In genomic region chr18:44290366-44290855, GRCh38 we compare ENCODE assay signal across 20 cellular contexts.
DNase-seq lines count a peak whose midpoint lies in the region; ATAC-seq, FAIRE-seq and TF ChIP-seq lines count a peak whose summit lies in the region.
"Had no signal": no experiment of that assay in that cellular context is flagged by ENCODE, and none has a peak within 500 bp of the region (broad histone marks: within the 10 kb centered on the region; RNA-seq: fewer than 3 reads in every experiment).

No MANE protein-coding gene starts in this region.

- H3K27ac Mint-ChIP-seq in GM23338 (no peak overlapping the region), astrocyte (ENCODE audit: unreplicated experiment) (no peak overlapping the region)
- H3K27ac Mint-ChIP-seq: CD8-positive, alpha-beta memory T cell had no signal

- no peaks in the 10 kb centered on the region for H3K9me3 Mint-ChIP-seq in GM23338
- H3K9me3 Mint-ChIP-seq in astrocyte (ENCODE audit: unreplicated experiment) = peaks cover 1% of the 10 kb centered on the region

- no peak overlapping the region for H3K4me2 ChIP-seq in GM23338
- H3K4me2 ChIP-seq in astrocyte (ENCODE audit: low read length) = no peak overlapping the region

- TF ChIP-seq CTCF in GM23338 (conservative IDR thresholded peaks at IDR 0.05; ENCODE audit: low read depth in 2 of 2) = no peak
- no peak for TF ChIP-seq CTCF in astrocyte (IDR thresholded peaks at IDR 0.05; ENCODE audit: insufficient read depth, low read depth, low read length)

- H3K4me1 Mint-ChIP-seq in GM23338 (peaks cover 8% of the 10 kb centered on the region; the same call in 2 of the 3 replicates), astrocyte (ENCODE audit: low read depth, unreplicated experiment) (peaks cover 2% of the 10 kb centered on the region)
- H3K4me1 Mint-ChIP-seq: CD8-positive, alpha-beta memory T cell had no signal

- no peak for FAIRE-seq in astrocyte (lab: Jason Lieb, UNC)
- FAIRE-seq: D721Med, G401.6, HTR-8/SVneo had no signal

- H2AFZ ChIP-seq in GM23338 (peak overlapping the region; percentile 76; the same call in 1 of the 2 replicates), astrocyte (ENCODE audit: low read depth, low read length) (no peak overlapping the region)

- no peaks in the 10 kb centered on the region for H3K4me1 ChIP-seq in GM23338 (ENCODE audit: insufficient read depth)
- H3K4me1 ChIP-seq in astrocyte (ENCODE audit: insufficient read depth, low read length) = no peaks in the 10 kb centered on the region
- H3K4me1 ChIP-seq: HAP-1, SJCRH30 had no signal

- H3K27me3 Mint-ChIP-seq in GM23338 (ENCODE audit: insufficient read depth, low read depth, poor library complexity) (peaks cover 2% of the 10 kb centered on the region), astrocyte (ENCODE audit: low read depth, unreplicated experiment) (peaks cover 2% of the 10 kb centered on the region)
- H3K27me3 Mint-ChIP-seq: CD8-positive, alpha-beta memory T cell had no signal

- H3K9me3 ChIP-seq in astrocyte (ENCODE audit: insufficient read depth, low read depth, low read length) = no peaks in the 10 kb centered on the region
- H3K9me3 ChIP-seq: HAP-1, SJCRH30 had no signal

- no peak overlapping the region for H3K9ac ChIP-seq in astrocyte (ENCODE audit: low read length)

- H3K79me2 ChIP-seq in GM23338 (replicated peaks; ENCODE audit: insufficient read depth) (no peaks in the 10 kb centered on the region), astrocyte (ENCODE audit: insufficient read depth, low read length) (no peaks in the 10 kb centered on the region)

- ATAC-seq in GM23338 (no peak), esophagus mucosa (no peak), GM21576 (IDR thresholded peaks at IDR 0.05; ENCODE audit: unreplicated experiment) (no peak)
- ATAC-seq: Panc1 had no signal

- H4K20me1 ChIP-seq in GM23338 (replicated peaks; ENCODE audit: insufficient read depth) (no peaks in the 10 kb centered on the region), astrocyte (ENCODE audit: insufficient read depth, low read length) (no peaks in the 10 kb centered on the region)

- no peaks in the 10 kb centered on the region for H3K36me3 Mint-ChIP-seq in GM23338 (ENCODE audit: low read depth)
- H3K36me3 Mint-ChIP-seq in astrocyte (ENCODE audit: low read depth, unreplicated experiment) = no peaks in the 10 kb centered on the region
- H3K36me3 Mint-ChIP-seq: CD8-positive, alpha-beta memory T cell had no signal

- H3K36me3 ChIP-seq in GM23338 (ENCODE audit: insufficient read depth) (no peaks in the 10 kb centered on the region), astrocyte (ENCODE audit: insufficient read depth, low read length) (no peaks in the 10 kb centered on the region)
- H3K36me3 ChIP-seq: HAP-1, SJCRH30 had no signal

- H3K4me3 Mint-ChIP-seq in GM23338 (no peak overlapping the region), astrocyte (ENCODE audit: unreplicated experiment) (no peak overlapping the region)
- H3K4me3 Mint-ChIP-seq: CD8-positive, alpha-beta memory T cell had no signal

- no peaks in the 10 kb centered on the region for H3F3A ChIP-seq in GM23338 (replicated peaks; ENCODE audit: low read depth)

- H3K27me3 ChIP-seq in GM23338 (ENCODE audit: insufficient read depth) (no peaks in the 10 kb centered on the region), astrocyte (ENCODE audit: insufficient read depth, low read length) (no peaks in the 10 kb centered on the region)
- H3K27me3 ChIP-seq: SJCRH30 had no signal

- DNase-seq in GM23338 (ENCODE audit: low spot score) = no peak
- peak; percentile 1 for DNase-seq in astrocyte (ENCODE audit: low read depth)
- peak; percentile 8 for DNase-seq in iris pigment epithelial cell (ENCODE audit: low read depth)
- no peak for DNase-seq in hepatic stellate cell (ENCODE audit: low spot score)
- no peak for DNase-seq in NOMO-1 treated with DMSO at 0.1 percent for 48 hours (lab: John Stamatoyannopoulos, UW; ENCODE audit: unreplicated experiment)
- DNase-seq: C1 segment of cervical spinal cord; CD8-positive, alpha-beta memory T cell; IMR-90; NCI-H1417 treated with DMSO at 0.1 percent for 48 hours; NCI-H187 treated with DMSO at 0.1 percent for 48 hours; NCI-H2171 treated with DMSO at 0.1 percent for 48 hours; NCI-H524; SJCRH30 had no signal

- H3K4me3 ChIP-seq in GM23338 (no peak overlapping the region), astrocyte (ENCODE audit: insufficient read depth, low read depth, low read length) (no peak overlapping the region)
- H3K4me3 ChIP-seq: HAP-1, SJCRH30 had no signal

- H3K9me2 ChIP-seq in GM23338 (ENCODE audit: insufficient read depth) = no peaks in the 10 kb centered on the region

- H3K27ac ChIP-seq in GM23338 (ENCODE audit: low read depth) = no peak overlapping the region
- no peak overlapping the region for H3K27ac ChIP-seq in astrocyte (ENCODE audit: low read depth, low read length)
- H3K27ac ChIP-seq: SJCRH30 had no signal

TF ChIP-seq in GM23338, 12 proteins besides CTCF, POLR2A, EP300 and RAD21:
- TF ChIP-seq EZH2phosphoT487 (IDR thresholded peaks at IDR 0.05; ENCODE audit: unreplicated experiment) (no peak), ZNF114 (CRISPR knock-in tag; IDR thresholded peaks at IDR 0.05) (no peak)

Comparison
In these comparisons a context has a peak if more than half of its experiments do, and no peak if none do; other contexts are left out.
1. DNase-seq: peak in astrocyte (single experiment) and iris pigment epithelial cell (single experiment); none in GM23338 (single experiment), hepatic stellate cell (single experiment) and NOMO-1 treated with DMSO at 0.1 percent for 48 hours (single experiment).